ENCODE assay signal across 14 cellular contexts in the genomic region with DNA sequence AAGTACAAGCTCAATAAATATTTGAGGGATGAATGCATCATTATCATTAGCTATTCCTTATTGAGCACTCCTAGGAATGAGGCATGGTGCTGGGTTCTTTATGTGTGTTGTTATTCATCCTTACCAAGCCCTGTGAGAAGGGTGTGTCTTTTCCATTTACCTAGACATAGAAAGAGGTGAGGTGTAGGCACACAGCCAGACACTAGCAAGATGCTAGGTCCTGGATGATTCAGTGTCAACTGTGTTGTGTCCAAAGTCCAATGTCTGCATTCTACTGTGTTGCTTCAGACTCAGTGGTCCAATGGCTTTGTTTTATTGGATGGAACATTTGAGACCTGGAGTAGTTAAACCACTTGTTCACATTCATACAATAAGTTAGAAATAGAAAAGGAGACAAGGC.
DNase-seq lines count a peak whose midpoint lies in the region; ATAC-seq and TF ChIP-seq lines count a peak whose summit lies in the region.
"Had no signal": no experiment of that assay in that cellular context is flagged by ENCODE, and none has a peak within 500 bp of the region (broad histone marks: within the 10 kb centered on the region; RNA-seq: fewer than 3 reads in every experiment).

No MANE protein-coding gene starts in this region.

- intact Hi-C loops in esophagus muscularis mucosa (cut with DNase I) (loop anchor here (5.0 to 10.0 kb wide), 5 partner anchors 50 to 968 kb away; a partner anchor contains a TSS), mucosa of descending colon (cut with DNase I, micrococcal nuclease) (loop anchor here (5.0 to 10.0 kb wide), 2 partner anchors 635 to 642 kb away; a partner anchor contains a TSS), uterus (cut with DNase I; ENCODE audit: low total_unique reads) (no loop called here), thyroid gland (cut with DNase I) (loop anchor here (5.0 to 10.0 kb wide), 2 partner anchors 112 to 640 kb away; no protein-coding TSS in a partner anchor), posterior vena cava (cut with DNase I) (loop anchor here (2.0 to 5.0 kb wide), 2 partner anchors 635 to 636 kb away; a partner anchor contains a TSS)

- H3K9me3 ChIP-seq in esophagus muscularis mucosa = peaks cover 0 to 10% (median 8%) of the 10 kb centered on the region in 4 donors
- peaks cover 7% of the 10 kb centered on the region for H3K9me3 ChIP-seq in mucosa of descending colon
- H3K9me3 ChIP-seq in uterus = no peaks in the 10 kb centered on the region
- no peaks in the 10 kb centered on the region for H3K9me3 ChIP-seq in thyroid gland

- no peak for TF ChIP-seq POLR2A in esophagus muscularis mucosa (IDR thresholded peaks at IDR 0.05; ENCODE audit: low read depth)
- no peak for TF ChIP-seq POLR2A in uterus (IDR thresholded peaks at IDR 0.05)
- TF ChIP-seq POLR2A in thyroid gland (IDR thresholded peaks at IDR 0.05) = no peak

- H3K36me3 ChIP-seq in esophagus muscularis mucosa (no peaks in the 10 kb centered on the region), mucosa of descending colon (ENCODE audit: low read depth) (no peaks in the 10 kb centered on the region), uterus (no peaks in the 10 kb centered on the region), thyroid gland (no peaks in the 10 kb centered on the region)
- H3K36me3 ChIP-seq: BLaER1 treated with 17β-estradiol and CSF1 and Interleukin-3, amounts not matched to agents 10 nM and 100 nM had no signal

- H3K4me3 ChIP-seq in esophagus muscularis mucosa (no peak overlapping the region), mucosa of descending colon (no peak overlapping the region), uterus (no peak overlapping the region), thyroid gland (replicated peaks in 1 of 3) (no peak overlapping the region)
- H3K4me3 ChIP-seq: BLaER1 treated with 17β-estradiol and CSF1 and Interleukin-3, amounts not matched to agents 10 nM and 100 nM had no signal

- H3K27ac ChIP-seq in VCaP (peak overlapping the region; percentile 97; the same call in 1 of the 2 replicates), esophagus muscularis mucosa (replicated peaks in 1 of 4) (peak overlapping the region in 3 of 4 donors; percentile 40 to 74 (median 58)), uterus (peak overlapping the region; percentile 74 to 83), thyroid gland (no peak overlapping the region)
- H3K27ac ChIP-seq: BLaER1 treated with 17β-estradiol and CSF1 and Interleukin-3, amounts not matched to agents 10 nM and 100 nM had no signal

- no peak for TF ChIP-seq EP300 in esophagus muscularis mucosa (IDR thresholded peaks at IDR 0.05)

- TF ChIP-seq CTCF in VCaP (conservative IDR thresholded peaks at IDR 0.05) (no peak), esophagus muscularis mucosa (IDR thresholded peaks at IDR 0.05) (no peak), mucosa of descending colon (IDR thresholded peaks at IDR 0.05) (no peak), uterus (IDR thresholded peaks at IDR 0.05) (no peak), thyroid gland (IDR thresholded peaks at IDR 0.05) (no peak)

- H3K27me3 ChIP-seq in esophagus muscularis mucosa (no peaks in the 10 kb centered on the region), uterus (no peaks in the 10 kb centered on the region), thyroid gland (no peaks in the 10 kb centered on the region)
- H3K27me3 ChIP-seq: BLaER1 treated with 17β-estradiol and CSF1 and Interleukin-3, amounts not matched to agents 10 nM and 100 nM had no signal

- DNase-seq in esophagus muscularis mucosa (ENCODE audit: extremely low spot score) (no peak), mucosa of descending colon (peak in 1 of 3 donors; percentile 75), uterus (no peak), thyroid gland (no peak), posterior vena cava (ENCODE audit: low spot score) (no peak), iPS-NIHi7 (ENCODE audit: extremely low spot score) (no peak)
- DNase-seq: DMS 273 treated with DMSO at 0.1 percent for 48 hours, NCI-H1417 treated with DMSO at 0.1 percent for 48 hours, NCI-H2029 treated with DMSO at 0.1 percent for 48 hours, NCI-H510A, SIG-M5 had no signal

- H3K4me1 ChIP-seq in esophagus muscularis mucosa (peaks cover 6 to 42% (median 40%) of the 10 kb centered on the region in 4 donors), mucosa of descending colon (ENCODE audit: low read depth) (peaks cover 10% of the 10 kb centered on the region), uterus (peaks cover 6% of the 10 kb centered on the region in 2 donors), thyroid gland (no peaks in the 10 kb centered on the region)

- ATAC-seq in mucosa of descending colon (peak; percentile 92), HG02763 (IDR thresholded peaks at IDR 0.05; ENCODE audit: unreplicated experiment) (no peak)

Comparison
In these comparisons a context has a peak if more than half of its experiments do, and no peak if none do; other contexts are left out.
1. H3K27ac ChIP-seq: peak in VCaP (single experiment), esophagus muscularis mucosa (3 of 4) and uterus (2 of 2); none in thyroid gland (0 of 3).